In the genomic region with DNA sequence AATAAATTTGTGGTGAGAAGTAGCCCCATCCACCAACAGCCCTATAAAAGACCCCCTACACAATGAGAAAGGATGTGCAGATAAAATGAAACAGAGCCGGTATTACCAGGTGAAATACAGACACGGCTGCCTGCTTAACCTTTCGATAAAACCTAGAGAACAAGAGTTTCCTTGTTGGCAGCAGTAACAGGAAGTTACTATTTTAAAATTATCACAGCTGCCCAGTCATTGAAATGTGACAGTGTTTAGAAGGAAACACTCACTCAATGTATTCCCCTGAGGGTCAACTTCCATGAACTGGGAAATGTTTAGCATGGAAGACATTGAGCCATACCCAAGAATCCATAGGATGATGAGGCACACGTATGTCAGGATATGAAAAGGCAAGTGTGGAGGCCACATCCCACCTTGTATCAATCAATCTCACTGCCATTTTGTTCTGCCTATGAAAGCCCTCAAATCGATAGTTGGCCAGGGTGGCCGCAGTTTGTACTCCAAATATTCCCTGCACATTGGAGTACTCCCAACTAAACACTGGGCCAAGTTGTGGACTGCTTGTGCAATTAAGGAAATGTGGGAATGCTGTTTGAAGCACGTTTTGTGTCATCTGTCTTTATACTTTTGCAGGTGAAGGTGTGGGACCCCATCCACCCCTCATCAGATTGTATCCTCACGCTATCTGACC, we compare ENCODE assay signal across 13 cellular contexts. TPM values are rescaled to one million over a fixed set of nuclear protein-coding genes. Genes with fewer than 3 reads are reported as not detected.
DNase-seq lines count a peak whose midpoint lies in the region; ATAC-seq, FAIRE-seq and TF ChIP-seq lines count a peak whose summit lies in the region.
"Not testable (repeated sequence)": the region's sequence is repeated elsewhere in the genome, so short reads cannot be mapped to it uniquely, and the experiment has no call there.
"Had no signal": no experiment of that assay in that cellular context is flagged by ENCODE, and none has a peak within 500 bp of the region (broad histone marks: within the 10 kb centered on the region; RNA-seq: fewer than 3 reads in every experiment).

No MANE protein-coding gene starts in this region.

- intact Hi-C loops in body of pancreas (cut with DNase I); Right ventricle myocardium superior (cut with DNase I); upper lobe of right lung (cut with DNase I): not testable (repeated sequence)

- H3K27me3 ChIP-seq in body of pancreas, upper lobe of right lung: not testable (repeated sequence)

- not testable (repeated sequence) for TF ChIP-seq POLR2A in body of pancreas (IDR thresholded peaks at IDR 0.05)

- not testable (repeated sequence) for H3K36me3 ChIP-seq in body of pancreas (replicated peaks in 1 of 2; ENCODE audit: insufficient read depth in 1 of 2, low read depth in 2 of 2); upper lobe of right lung

- not testable (repeated sequence) for TF ChIP-seq CTCF in body of pancreas (IDR thresholded peaks at IDR 0.05); upper lobe of right lung (IDR thresholded peaks at IDR 0.05)

- DNase-seq in GM18507 (ENCODE audit: extremely low spot score, insufficient read length, low read depth); body of pancreas; Right ventricle myocardium superior; left lobe of liver (ENCODE audit: low spot score); upper lobe of right lung: not testable (repeated sequence)

- ATAC-seq in body of pancreas, result peak; percentile 92
- peak; percentile 51 for ATAC-seq in Right ventricle myocardium superior (ENCODE audit: poor library complexity)
- ATAC-seq in left lobe of liver, result peak; percentile 86
- ATAC-seq in upper lobe of right lung, result peak; percentile 30

- H3K9me3 ChIP-seq in body of pancreas, upper lobe of right lung: not testable (repeated sequence)

- not testable (repeated sequence) for H3K4me3 ChIP-seq in body of pancreas, upper lobe of right lung

- H3K27ac ChIP-seq in body of pancreas, upper lobe of right lung: not testable (repeated sequence)

- H3K4me1 ChIP-seq in body of pancreas, upper lobe of right lung: not testable (repeated sequence)

- peak; percentile 56 for FAIRE-seq in GM18507 (lab: Jason Lieb, UNC)
- peak; percentile 100 for FAIRE-seq in islet of Langerhans (lab: Jason Lieb, UNC)

- no CpG with 5 or more reads among the region's 8 CpGs for WGBS in body of pancreas, 2 donors

RNA-seq across cellular contexts. Expression of a gene that starts 41.6 kb away (rescaled TPM):
- not detected for total RNA-seq in body of pancreas
- not detected for total RNA-seq in Right ventricle myocardium superior
- total RNA-seq in left lobe of liver, result not detected
- not detected for total RNA-seq in upper lobe of right lung
- total RNA-seq: A673; CD4-positive, alpha-beta memory T cell; CD4-positive, CD25-positive, alpha-beta regulatory T cell; CD8-positive, alpha-beta memory T cell; Daoy; G401; GM12878 had no signal

Comparison
In these comparisons a context has a peak if more than half of its experiments do, and no peak if none do; other contexts are left out.
1. ATAC-seq: peak in every context shown above with its lines; median percentile 92 in body of pancreas; 86 in left lobe of liver; 51 in Right ventricle myocardium superior; 30 in upper lobe of right lung.